9 cellular contexts compared by ENCODE assay signal in the genomic region with DNA sequence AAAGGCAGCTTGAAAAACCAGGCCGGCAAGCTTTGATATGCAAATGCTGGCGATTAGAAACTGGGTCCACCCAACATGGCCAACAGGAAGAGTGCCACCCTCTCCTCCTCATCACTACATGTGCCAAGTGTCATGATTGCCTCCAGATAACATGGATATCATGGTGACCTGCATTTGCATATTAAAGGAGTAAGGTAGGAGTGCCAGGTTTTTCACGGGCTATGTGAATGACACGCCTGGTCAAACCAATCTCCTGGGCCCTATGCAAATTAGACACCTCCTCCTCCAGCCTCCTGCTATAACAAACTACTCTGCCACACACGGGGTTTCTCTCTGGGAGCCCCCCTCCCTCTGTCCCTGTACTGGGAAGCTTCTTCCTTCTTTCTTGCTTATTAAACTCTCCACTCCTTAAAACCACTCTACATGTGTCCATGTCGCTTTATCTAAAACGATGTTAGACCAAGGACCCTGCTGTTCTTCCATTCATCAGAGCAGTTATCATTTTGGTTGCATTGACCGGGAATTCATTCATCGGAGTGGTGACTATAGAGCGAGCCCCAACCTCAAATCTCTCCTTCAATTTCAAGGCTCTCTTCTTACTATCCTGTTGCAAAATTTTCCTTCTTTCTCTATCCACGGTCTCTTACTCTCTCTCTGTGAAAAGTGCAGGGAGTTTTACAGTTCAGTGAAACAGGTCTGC. TPM values are rescaled to one million over a fixed set of nuclear protein-coding genes. Genes with fewer than 3 reads are reported as not detected.
A peak's percentile ranks its signal among the peaks of the same experiment; 100 is the strongest.
DNase-seq lines count a peak whose midpoint lies in the region; ATAC-seq and TF ChIP-seq lines count a peak whose summit lies in the region.
"Had no signal": no experiment of that assay in that cellular context is flagged by ENCODE, and none has a peak within 500 bp of the region (broad histone marks: within the 10 kb centered on the region; RNA-seq: fewer than 3 reads in every experiment).

No MANE protein-coding gene starts in this region.

- CTCF ChIA-PET in activated naive CD4-positive, alpha-beta T cell treated with anti-CD3 and anti-CD28 coated beads, Interleukin-2, amount 10 ng/mL, durations not matched to agents 7 days and 5 days (lab: Charles Lee) = interaction anchor here (0.8 to 3.0 kb wide), 12 partner anchors 18 to 428 kb away, joined by 3 to 17 read pairs (median 3); no protein-coding TSS in a partner anchor

- ATAC-seq in HG02852 (IDR thresholded peaks at IDR 0.05; ENCODE audit: unreplicated experiment) (no peak), GM18867 (IDR thresholded peaks at IDR 0.05; ENCODE audit: unreplicated experiment) (no peak)

- H3K9me3 Mint-ChIP-seq in activated naive CD4-positive, alpha-beta T cell treated with anti-CD3 and anti-CD28 coated beads, Interleukin-2, amount 10 ng/mL, durations not matched to agents 7 days and 5 days = peaks cover 1% of the 10 kb centered on the region
- no peaks in the 10 kb centered on the region for H3K9me3 Mint-ChIP-seq in type B pancreatic cell

- no peaks in the 10 kb centered on the region for H3K36me3 Mint-ChIP-seq in activated naive CD4-positive, alpha-beta T cell treated with anti-CD3 and anti-CD28 coated beads, Interleukin-2, amount 10 ng/mL, durations not matched to agents 7 days and 5 days
- H3K36me3 Mint-ChIP-seq in type B pancreatic cell = no peaks in the 10 kb centered on the region

- TF ChIP-seq CTCF in WI38 (IDR thresholded peaks at IDR 0.05; ENCODE audit: low read depth, low read length) (no peak), type B pancreatic cell (conservative IDR thresholded peaks at IDR 0.05) (no peak)

- peak overlapping the region; percentile 49 for H3K4me3 Mint-ChIP-seq in activated naive CD4-positive, alpha-beta T cell treated with anti-CD3 and anti-CD28 coated beads, Interleukin-2, amount 10 ng/mL, durations not matched to agents 7 days and 5 days
- H3K4me3 Mint-ChIP-seq in type B pancreatic cell = peak overlapping the region; percentile 80

- no peak overlapping the region for H3K27ac Mint-ChIP-seq in activated naive CD4-positive, alpha-beta T cell treated with anti-CD3 and anti-CD28 coated beads, Interleukin-2, amount 10 ng/mL, durations not matched to agents 7 days and 5 days
- peak overlapping the region; percentile 17 for H3K27ac Mint-ChIP-seq in type B pancreatic cell

- peaks cover 33% of the 10 kb centered on the region for H3K4me1 Mint-ChIP-seq in activated naive CD4-positive, alpha-beta T cell treated with anti-CD3 and anti-CD28 coated beads, Interleukin-2, amount 10 ng/mL, durations not matched to agents 7 days and 5 days
- H3K4me1 Mint-ChIP-seq in type B pancreatic cell (ENCODE audit: unreplicated experiment) = peaks cover 6% of the 10 kb centered on the region

- peaks cover 14% of the 10 kb centered on the region for H3K27me3 Mint-ChIP-seq in activated naive CD4-positive, alpha-beta T cell treated with anti-CD3 and anti-CD28 coated beads, Interleukin-2, amount 10 ng/mL, durations not matched to agents 7 days and 5 days
- peaks cover 55% of the 10 kb centered on the region for H3K27me3 Mint-ChIP-seq in type B pancreatic cell

- DNase-seq in activated naive CD4-positive, alpha-beta T cell treated with anti-CD3 and anti-CD28 coated beads, Interleukin-2, amount 10 ng/mL, durations not matched to agents 7 days and 5 days = no peak
- DNase-seq in activated naive CD4-positive, alpha-beta T cell treated with anti-CD3 and anti-CD28 coated beads, Interleukin-2, amount 50 U/mL, for 16 hours = no peak
- DNase-seq in iPS-NIHi11 (ENCODE audit: low spot score) (peak; percentile 53), type B pancreatic cell (ENCODE audit: extremely low spot score, unreplicated experiment) (no peak), activated gamma-delta T cell (lab: John Stamatoyannopoulos, UW) (no peak)

- peak overlapping the region; percentile 34; the same call in 1 of the 2 replicates for H3K4me3 ChIP-seq in WI38 (ENCODE audit: low read depth, low read length)
- H3K4me3 ChIP-seq: SJCRH30 had no signal

RNA-seq across cellular contexts. Expression of gene APOBEC1, which starts 27.5 kb away (rescaled TPM):
- total RNA-seq in type B pancreatic cell (ENCODE audit: low replicate concordance) = not detected in 2 replicates
- total RNA-seq: SJCRH30 had no signal

RNA-seq across cellular contexts. Expression of gene GDF3, which starts 57.4 kb away (rescaled TPM):
- not detected in 2 replicates for total RNA-seq in type B pancreatic cell (ENCODE audit: low replicate concordance)
- total RNA-seq: SJCRH30 had no signal
